In the genomic region with DNA sequence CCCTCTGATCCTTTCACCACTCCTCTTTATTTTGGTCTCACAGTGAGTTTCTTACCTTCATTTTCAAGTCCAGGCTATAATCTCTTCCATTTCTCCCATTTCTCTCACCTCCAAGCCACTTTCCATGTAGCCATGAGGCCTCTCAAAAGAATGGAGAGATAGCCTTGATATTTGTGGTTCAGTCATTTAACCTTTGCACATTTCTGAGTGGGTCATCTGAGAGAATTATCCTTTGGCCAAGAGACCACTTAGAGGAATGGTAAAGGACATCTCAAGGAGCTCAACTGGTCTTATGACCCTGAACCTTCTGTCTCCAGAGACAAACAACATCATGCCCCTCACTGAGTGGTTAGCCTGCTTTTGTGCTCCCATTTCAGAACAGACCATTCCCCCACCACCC, we compare ENCODE assay signal across 28 cellular contexts.
"Had no signal": no experiment of that assay in that cellular context is flagged by ENCODE, and none has a peak within 500 bp of the region (broad histone marks: within the 10 kb centered on the region; RNA-seq: fewer than 3 reads in every experiment).

No MANE protein-coding gene starts in this region.

- H3K27ac Mint-ChIP-seq: activated CD4-positive, alpha-beta memory T cell treated with anti-CD3 and anti-CD28 coated beads for 36 hours; activated CD4-positive, alpha-beta T cell treated with anti-CD3 and anti-CD28 coated beads, Interleukin-2, amount 10 ng/mL, durations not matched to agents 7 days and 5 days; activated naive CD4-positive, alpha-beta T cell treated with anti-CD3 and anti-CD28 coated beads, Interleukin-2, amount 50 U/mL, for 72 hours; activated naive CD8-positive, alpha-beta T cell treated with anti-CD3 and anti-CD28 coated beads, Interleukin-2, amount 50 U/mL, for 24 hours; T-helper 17 cell had no signal

- H3K9me3 ChIP-seq: MG63, Peyer's patch had no signal

- H3K36me3 Mint-ChIP-seq: activated CD4-positive, alpha-beta memory T cell treated with anti-CD3 and anti-CD28 coated beads for 36 hours; activated naive CD4-positive, alpha-beta T cell treated with anti-CD3 and anti-CD28 coated beads, Interleukin-2, amount 50 U/mL, for 72 hours had no signal

- H3K4me3 ChIP-seq: cardiac muscle cell, MG63, Peyer's patch had no signal

- H3K27me3 ChIP-seq: brain microvascular endothelial cell, MG63, Peyer's patch had no signal

- H3K9me3 Mint-ChIP-seq: activated CD4-positive, alpha-beta memory T cell treated with anti-CD3 and anti-CD28 coated beads for 36 hours; activated CD4-positive, alpha-beta T cell treated with anti-CD3 and anti-CD28 coated beads, Interleukin-2, amount 10 ng/mL, durations not matched to agents 7 days and 5 days; activated naive CD4-positive, alpha-beta T cell treated with anti-CD3 and anti-CD28 coated beads, Interleukin-2, amount 50 U/mL, for 72 hours; activated naive CD8-positive, alpha-beta T cell treated with anti-CD3 and anti-CD28 coated beads, Interleukin-2, amount 50 U/mL, for 24 hours; activated T-cell treated with anti-CD3 and anti-CD28 coated beads, Interleukin-2, amount 50 U/mL, for 4 hours had no signal

- H3K4me1 ChIP-seq: Peyer's patch had no signal

- H3K4me1 Mint-ChIP-seq: activated CD4-positive, alpha-beta T cell treated with anti-CD3 and anti-CD28 coated beads, Interleukin-2, amount 10 ng/mL, durations not matched to agents 7 days and 5 days; activated naive CD8-positive, alpha-beta T cell treated with anti-CD3 and anti-CD28 coated beads, Interleukin-2, amount 50 U/mL, for 24 hours; T-helper 17 cell had no signal

- ATAC-seq: activated naive CD4-positive, alpha-beta T cell treated with anti-CD3 and anti-CD28 coated beads, Interleukin-2, amount 50 U/mL, for 72 hours; activated naive CD8-positive, alpha-beta T cell treated with anti-CD3 and anti-CD28 coated beads, Interleukin-2, amount 50 U/mL, for 24 hours; activated T-cell treated with anti-CD3 and anti-CD28 coated beads, Interleukin-2, amount 50 U/mL, for 4 hours; T-helper 17 cell had no signal

- H3K4me3 Mint-ChIP-seq: activated CD4-positive, alpha-beta memory T cell treated with anti-CD3 and anti-CD28 coated beads for 36 hours; activated CD4-positive, alpha-beta T cell treated with anti-CD3 and anti-CD28 coated beads, Interleukin-2, amount 10 ng/mL, durations not matched to agents 7 days and 5 days; activated naive CD8-positive, alpha-beta T cell treated with anti-CD3 and anti-CD28 coated beads, Interleukin-2, amount 50 U/mL, for 24 hours; activated T-cell treated with anti-CD3 and anti-CD28 coated beads, Interleukin-2, amount 50 U/mL, for 4 hours; T-helper 17 cell had no signal

- H3K36me3 ChIP-seq: brain microvascular endothelial cell, cardiac muscle cell, MG63, Peyer's patch had no signal

- H3K27ac ChIP-seq: brain microvascular endothelial cell, cardiac muscle cell, Peyer's patch, VCaP had no signal

- DNase-seq: activated CD4-positive, alpha-beta memory T cell treated with anti-CD3 and anti-CD28 coated beads for 36 hours; activated CD4-positive, alpha-beta T cell treated with anti-CD3 and anti-CD28 coated beads, Interleukin-2, amount 10 ng/mL, durations not matched to agents 7 days and 5 days; activated CD4-positive, CD25-positive, alpha-beta regulatory T cell; activated CD8-positive, alpha-beta memory T cell treated with anti-CD3 and anti-CD28 coated beads for 24 hours; activated effector memory CD4-positive, alpha-beta T cell treated with anti-CD3 and anti-CD28 coated beads, Interleukin-2, amount 50 U/mL, for 16 hours; activated naive CD4-positive, alpha-beta T cell treated with Interleukin-2 at 50 U/mL for 16 hours; activated naive CD8-positive, alpha-beta T cell treated with anti-CD3 and anti-CD28 coated beads, Interleukin-2, amount 50 U/mL, for 24 hours; activated T-cell treated with anti-CD3 and anti-CD28 coated beads, Interleukin-2, amount 50 U/mL, for 4 hours; brain microvascular endothelial cell; cerebellar nuclear complex; KG1; MG63; MV-4-11; NCI-H1092 treated with DMSO at 0.1 percent for 48 hours; NCI-H1436; NCI-H1694 treated with DMSO at 0.1 percent for 48 hours; NCI-H2029 treated with DMSO at 0.1 percent for 48 hours; NCI-H345; NCI-H510A; NCI-H82; NK-92 treated with Interleukin-12 subunit alpha and Interleukin-12 subunit beta, amount 100 ng/mL, for 24 hours; Peyer's patch; SHP77 treated with DMSO at 0.1 percent for 48 hours; T-helper 17 cell; T-helper 9 cell had no signal
